In genomic region chr6:15296735-15297134, GRCh38 we compare ENCODE assay signal across 10 cellular contexts. TPM values are rescaled to one million over a fixed set of nuclear protein-coding genes. Genes with fewer than 3 reads are reported as not detected.
DNase-seq lines count a peak whose midpoint lies in the region; ATAC-seq, FAIRE-seq and TF ChIP-seq lines count a peak whose summit lies in the region.
"Had no signal": no experiment of that assay in that cellular context is flagged by ENCODE, and none has a peak within 500 bp of the region (broad histone marks: within the 10 kb centered on the region; RNA-seq: fewer than 3 reads in every experiment).

No MANE protein-coding gene starts in this region.

- FAIRE-seq in small intestine (lab: Jason Lieb, UNC), result no peak

- H3K27ac ChIP-seq in small intestine (ENCODE audit: low read depth in 1 of 2, low read length in 1 of 2), result no peak overlapping the region

- no peaks in the 10 kb centered on the region for H3K9me3 Mint-ChIP-seq in IgD-negative memory B cell
- no peaks in the 10 kb centered on the region for H3K9me3 Mint-ChIP-seq in effector memory CD8-positive, alpha-beta T cell

- DNase-seq in GM12865 (ENCODE audit: low read depth) (peak; percentile 90), GM20000 (ENCODE audit: low spot score) (peak; percentile 46), small intestine (no peak), germinal center (ENCODE audit: low spot score) (no peak), posterior cingulate gyrus (no peak), NOMO-1 (lab: John Stamatoyannopoulos, UW; ENCODE audit: unreplicated experiment in 2 of 2) (no peak)
- DNase-seq in effector memory CD8-positive, alpha-beta T cell, result no peak
- DNase-seq: Right ventricle myocardium superior had no signal

- H3K4me3 ChIP-seq in GM12865 (ENCODE audit: low read depth, low read length) (no peak overlapping the region), small intestine (ENCODE audit: low read depth in 1 of 2, low read length in 2 of 2) (no peak overlapping the region)
- H3K4me3 ChIP-seq: smooth muscle cell had no signal

- no peaks in the 10 kb centered on the region for H3K27me3 Mint-ChIP-seq in IgD-negative memory B cell
- H3K27me3 Mint-ChIP-seq in effector memory CD8-positive, alpha-beta T cell, result no peaks in the 10 kb centered on the region

- H3K27me3 ChIP-seq in small intestine (ENCODE audit: control insufficient read depth in 2 of 2, insufficient read depth in 2 of 2, low read length in 2 of 2), result no peaks in the 10 kb centered on the region

- H3K27ac Mint-ChIP-seq in IgD-negative memory B cell, result peak overlapping the region in 2 of 3 donors; percentile 1 to 94
- H3K27ac Mint-ChIP-seq in effector memory CD8-positive, alpha-beta T cell, result peak overlapping the region; percentile 46 to 88

- H3K36me3 Mint-ChIP-seq in IgD-negative memory B cell, result peaks cover under 1% of the 10 kb centered on the region
- H3K36me3 Mint-ChIP-seq in effector memory CD8-positive, alpha-beta T cell (ENCODE audit: insufficient read depth), result peaks cover 13% of the 10 kb centered on the region

- H3K36me3 ChIP-seq in small intestine (ENCODE audit: control insufficient read depth in 2 of 2, insufficient read depth in 2 of 2, low read length in 2 of 2), result no peaks in the 10 kb centered on the region

- TF ChIP-seq CTCF in GM12865 (IDR thresholded peaks at IDR 0.05; ENCODE audit: insufficient read depth, low read depth, low read length, missing control alignments), result no peak
- TF ChIP-seq CTCF in GM20000 (IDR thresholded peaks at IDR 0.05; ENCODE audit: extremely low read depth, missing control alignments), result no peak

- H3K4me1 ChIP-seq in small intestine (ENCODE audit: control insufficient read depth in 2 of 2, insufficient read depth in 1 of 2, low read depth in 1 of 2, low read length in 1 of 2), result peaks cover 15 to 36% of the 10 kb centered on the region in 2 donors

- no peaks in the 10 kb centered on the region for H3K9me3 ChIP-seq in small intestine (ENCODE audit: control insufficient read depth, low read depth)

- H3K4me1 Mint-ChIP-seq in IgD-negative memory B cell, result peaks cover 55 to 72% (median 59%) of the 10 kb centered on the region in 3 donors
- peaks cover 62 to 79% of the 10 kb centered on the region in 2 donors for H3K4me1 Mint-ChIP-seq in effector memory CD8-positive, alpha-beta T cell (ENCODE audit: low read depth in 2 of 2)

- intact Hi-C loops in posterior cingulate gyrus (cut with DNase I), result no loop called here

- peak; percentile 45 for ATAC-seq in effector memory CD8-positive, alpha-beta T cell (replicated peaks)

- WGBS in small intestine, 3 donors, result 65 to 83% (median 76%) methylated on average over 2 of the region's 2 CpGs

- peak overlapping the region in 1 of 4 donors; percentile 59 for H3K4me3 Mint-ChIP-seq in IgD-negative memory B cell
- peak overlapping the region; percentile 43 to 54 for H3K4me3 Mint-ChIP-seq in effector memory CD8-positive, alpha-beta T cell

RNA-seq across cellular contexts. Expression of gene JARID2, which starts 50.9 kb away (rescaled TPM):
- polyA plus RNA-seq in IgD-negative memory B cell (10.8 TPM), small intestine (1 to 10 TPM; 4.9 to 8.0 (median 5.4) TPM)

Comparison
In these comparisons a context has a peak if more than half of its experiments do, and no peak if none do; other contexts are left out.
1. DNase-seq: peak in GM12865 (single experiment) and GM20000 (single experiment); none in effector memory CD8-positive, alpha-beta T cell (0 of 3), small intestine (single experiment), germinal center (single experiment), posterior cingulate gyrus (0 of 10) and NOMO-1 (0 of 2).